Comparison of ENCODE assay signal across 28 cellular contexts in genomic region chr19:29549105-29550070, GRCh38. TPM values are rescaled to one million over a fixed set of nuclear protein-coding genes. Genes with fewer than 3 reads are reported as not detected.
"Had no signal": no experiment of that assay in that cellular context is flagged by ENCODE, and none has a peak within 500 bp of the region (broad histone marks: within the 10 kb centered on the region; RNA-seq: fewer than 3 reads in every experiment).

No MANE protein-coding gene starts in this region.

- H3K9me3 Mint-ChIP-seq: T-helper 2 cell treated with Interferon-gamma antibody and Interleukin-4, amounts not matched to agents 5 μg/mL and 100 μg/mL, for 36 hours had no signal

- H3K4me3 ChIP-seq: heart right ventricle, lower lobe of right lung, ovary, psoas muscle, right atrium auricular region, suprapubic skin, transverse colon, uterus had no signal

- H3K4me1 ChIP-seq: heart right ventricle, lower lobe of right lung, psoas muscle, right atrium auricular region, suprapubic skin, transverse colon, uterus had no signal

- DNase-seq: activated CD4-positive, alpha-beta T cell treated with anti-CD3 and anti-CD28 coated beads, Interleukin-2, amount 10 ng/mL, durations not matched to agents 24 days and 14 days; activated naive CD4-positive, alpha-beta T cell treated with anti-CD3 and anti-CD28 coated beads for 36 hours; activated naive CD8-positive, alpha-beta T cell treated with anti-CD3 and anti-CD28 coated beads, Interleukin-2, amount 10 ng/mL, durations not matched to agents 7 days and 5 days; activated T-cell treated with anti-CD3 and anti-CD28 coated beads, Interleukin-2, amount 50 U/mL, for 1 hour; amniotic stem cell; effector CD4-positive, alpha-beta T cell; erythroblast; foreskin fibroblast; heart right ventricle; lower lobe of right lung; naive thymus-derived CD4-positive, alpha-beta T cell; ovary; psoas muscle; stimulated activated CD4-positive, alpha-beta T cell treated with anti-CD3 and anti-CD28 coated beads, Interleukin-12 subunit alpha, Interleukin-12 subunit beta, amount 100 ng/mL, for 4 hours; stimulated activated CD4-positive, alpha-beta T cell treated with anti-CD3 and anti-CD28 coated beads, Interleukin-4, amount 100 ng/mL, for 4 hours; stimulated activated naive CD8-positive, alpha-beta T cell treated with anti-CD3 and anti-CD28 coated beads, Interleukin-15, amount 100 ng/mL, for 72 hours; transverse colon; uterus had no signal

- H3K27me3 ChIP-seq: ovary, right atrium auricular region, suprapubic skin, transverse colon, uterus had no signal

- H3K36me3 Mint-ChIP-seq: activated naive CD8-positive, alpha-beta T cell treated with anti-CD3 and anti-CD28 coated beads, Interleukin-2, amount 10 ng/mL, durations not matched to agents 7 days and 5 days had no signal

- H3K4me3 Mint-ChIP-seq: activated CD4-positive, alpha-beta T cell treated with anti-CD3 and anti-CD28 coated beads, Interleukin-2, amount 10 ng/mL, durations not matched to agents 24 days and 14 days; activated naive CD4-positive, alpha-beta T cell treated with anti-CD3 and anti-CD28 coated beads for 36 hours; activated naive CD8-positive, alpha-beta T cell treated with anti-CD3 and anti-CD28 coated beads, Interleukin-2, amount 10 ng/mL, durations not matched to agents 7 days and 5 days; dendritic cell treated with granulocyte-macrophage colony-stimulating factor and Interleukin-4, amounts not matched to agents 40 ng/mL and 50 ng/mL, for 4 days; naive thymus-derived CD4-positive, alpha-beta T cell; stimulated activated naive CD8-positive, alpha-beta T cell treated with anti-CD3 and anti-CD28 coated beads, Interleukin-15, amount 100 ng/mL, for 72 hours; T-cell; T-helper 2 cell treated with Interferon-gamma antibody and Interleukin-4, amounts not matched to agents 5 μg/mL and 100 μg/mL, for 36 hours had no signal

- H3K36me3 ChIP-seq: heart right ventricle, lower lobe of right lung, ovary, right atrium auricular region, suprapubic skin, transverse colon, uterus had no signal

- H3K9me3 ChIP-seq: lower lobe of right lung, ovary, suprapubic skin, uterus had no signal

- ATAC-seq: activated CD4-positive, CD25-positive, alpha-beta regulatory T cell treated with anti-CD3 and anti-CD28 coated beads, Interleukin-2, amount 50 U/mL, for 24 hours; naive thymus-derived CD4-positive, alpha-beta T cell; psoas muscle; stimulated activated naive CD8-positive, alpha-beta T cell treated with anti-CD3 and anti-CD28 coated beads, Interleukin-15, amount 100 ng/mL, for 72 hours; T-cell had no signal

- H3K27ac Mint-ChIP-seq: activated CD4-positive, alpha-beta T cell treated with anti-CD3 and anti-CD28 coated beads, Interleukin-2, amount 10 ng/mL, durations not matched to agents 24 days and 14 days; activated naive CD4-positive, alpha-beta T cell treated with anti-CD3 and anti-CD28 coated beads for 36 hours; activated naive CD8-positive, alpha-beta T cell treated with anti-CD3 and anti-CD28 coated beads, Interleukin-2, amount 10 ng/mL, durations not matched to agents 7 days and 5 days; activated T-helper 2 cell treated with anti-CD3 and anti-CD28 coated beads, Interferon-gamma antibody, Interleukin-2, Interleukin-4, amounts not matched to agents 10 μg/mL and 5 μg/mL and 100 μg/mL, durations not matched to agents 14 hours and 24 hours and 36 hours; dendritic cell treated with granulocyte-macrophage colony-stimulating factor and Interleukin-4, amounts not matched to agents 40 ng/mL and 50 ng/mL, for 4 days; naive thymus-derived CD4-positive, alpha-beta T cell; stimulated activated naive CD8-positive, alpha-beta T cell treated with anti-CD3 and anti-CD28 coated beads, Interleukin-15, amount 100 ng/mL, for 72 hours; T-cell; T-helper 2 cell treated with Interferon-gamma antibody and Interleukin-4, amounts not matched to agents 5 μg/mL and 100 μg/mL, for 36 hours had no signal

- H3K4me1 Mint-ChIP-seq: activated CD4-positive, alpha-beta T cell treated with anti-CD3 and anti-CD28 coated beads, Interleukin-2, amount 10 ng/mL, durations not matched to agents 24 days and 14 days; activated naive CD8-positive, alpha-beta T cell treated with anti-CD3 and anti-CD28 coated beads, Interleukin-2, amount 10 ng/mL, durations not matched to agents 7 days and 5 days; naive thymus-derived CD4-positive, alpha-beta T cell; T-cell had no signal

- H3K27ac ChIP-seq: heart right ventricle, lower lobe of right lung, ovary, psoas muscle, right atrium auricular region, suprapubic skin, transverse colon, uterus, VCaP had no signal

RNA-seq across cellular contexts. Expression of gene VSTM2B, which starts 23.6 kb away (rescaled TPM):
- polyA plus RNA-seq: fibroblast of lung; heart right ventricle; keratinocyte; naive thymus-derived CD4-positive, alpha-beta T cell; ovary; psoas muscle had no signal
